Comparison of ENCODE assay signal across 22 cellular contexts in the genomic region with DNA sequence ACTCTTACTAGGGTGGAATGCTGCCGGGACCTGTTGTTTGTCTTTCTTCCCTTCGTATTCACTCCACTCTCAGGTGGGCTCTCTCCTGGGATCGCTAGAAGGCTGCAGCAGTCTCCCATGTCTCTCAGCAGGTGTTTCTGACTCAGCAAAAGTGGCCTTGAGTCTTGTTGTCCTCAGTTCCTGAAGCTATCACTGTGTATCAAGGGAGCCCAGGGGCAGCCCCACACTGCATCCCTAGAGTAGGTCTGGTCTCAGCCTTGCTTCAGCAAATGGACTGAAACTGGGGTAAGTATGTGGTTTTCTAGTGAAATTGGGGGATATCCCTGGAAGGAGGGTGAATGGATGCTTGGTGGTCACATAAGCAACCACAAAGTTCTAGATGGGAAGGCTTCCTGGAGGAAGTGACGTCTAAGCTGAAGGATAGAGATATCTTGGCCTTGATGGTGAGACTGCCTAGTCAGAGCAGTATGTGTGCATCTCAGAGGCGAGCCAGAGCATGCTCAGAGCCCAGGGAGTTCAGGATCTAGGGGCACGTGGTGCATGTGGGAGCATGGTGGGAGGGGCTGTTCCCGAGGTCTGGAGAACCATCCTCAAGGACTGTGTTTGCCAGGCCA. TPM values are rescaled to one million over a fixed set of nuclear protein-coding genes. Genes with fewer than 3 reads are reported as not detected.
DNase-seq lines count a peak whose midpoint lies in the region; ATAC-seq and TF ChIP-seq lines count a peak whose summit lies in the region.
"Had no signal": no experiment of that assay in that cellular context is flagged by ENCODE, and none has a peak within 500 bp of the region (broad histone marks: within the 10 kb centered on the region; RNA-seq: fewer than 3 reads in every experiment).

No MANE protein-coding gene starts in this region.

- H3K4me1 ChIP-seq in mammary epithelial cell (ENCODE audit: insufficient read depth, low read length): peaks cover 21% of the 10 kb centered on the region
- H3K4me1 ChIP-seq: left lung had no signal

- peaks cover 7% of the 10 kb centered on the region for H3K27me3 Mint-ChIP-seq in activated naive CD8-positive, alpha-beta T cell treated with anti-CD3 and anti-CD28 coated beads, Interleukin-2, amount 10 ng/mL, durations not matched to agents 7 days and 5 days
- H3K27me3 Mint-ChIP-seq in activated naive CD8-positive, alpha-beta T cell treated with anti-CD3 and anti-CD28 coated beads for 36 hours: peaks cover 9% of the 10 kb centered on the region
- H3K27me3 Mint-ChIP-seq in stimulated activated naive CD8-positive, alpha-beta T cell treated with anti-CD3 and anti-CD28 coated beads, Interleukin-15, amount 100 ng/mL, for 72 hours: peaks cover 27% of the 10 kb centered on the region
- H3K27me3 Mint-ChIP-seq: activated naive CD4-positive, alpha-beta T cell treated with anti-CD3 and anti-CD28 coated beads, Interleukin-2, amount 50 U/mL, for 24 hours had no signal

- peak; percentile 60 for ATAC-seq in activated naive CD8-positive, alpha-beta T cell treated with anti-CD3 and anti-CD28 coated beads, Interleukin-2, amount 10 ng/mL, durations not matched to agents 7 days and 5 days (ENCODE audit: low read depth)
- peak; percentile 92 for ATAC-seq in stimulated activated naive CD8-positive, alpha-beta T cell treated with anti-CD3 and anti-CD28 coated beads, Interleukin-15, amount 100 ng/mL, for 72 hours
- no peak for ATAC-seq in HG03045 (IDR thresholded peaks at IDR 0.05; ENCODE audit: unreplicated experiment)
- ATAC-seq: CD8-positive, alpha-beta T cell; gastrocnemius medialis; left lung; T-cell had no signal

- WGBS in mammary epithelial cell (ENCODE audit: low coverage, missing lambda C conversion rate): 59% methylated on average over 7 of the region's 7 CpGs

- H3K4me3 ChIP-seq in mammary epithelial cell (replicated peaks in 1 of 3; ENCODE audit: insufficient read depth in 1 of 3, low read depth in 2 of 3, low read length in 3 of 3): no peak overlapping the region
- H3K4me3 ChIP-seq: gastrocnemius medialis, left lung had no signal

- peaks cover 40% of the 10 kb centered on the region for H3K4me1 Mint-ChIP-seq in activated naive CD8-positive, alpha-beta T cell treated with anti-CD3 and anti-CD28 coated beads, Interleukin-2, amount 10 ng/mL, durations not matched to agents 7 days and 5 days
- H3K4me1 Mint-ChIP-seq in activated naive CD8-positive, alpha-beta T cell treated with anti-CD3 and anti-CD28 coated beads for 36 hours: peaks cover 15% of the 10 kb centered on the region
- H3K4me1 Mint-ChIP-seq in stimulated activated naive CD8-positive, alpha-beta T cell treated with anti-CD3 and anti-CD28 coated beads, Interleukin-15, amount 100 ng/mL, for 72 hours: peaks cover 18% of the 10 kb centered on the region
- H3K4me1 Mint-ChIP-seq: IgD-negative memory B cell had no signal

- TF ChIP-seq CTCF in RWPE1 (conservative IDR thresholded peaks at IDR 0.05; ENCODE audit: low read depth) (no peak), mammary epithelial cell (conservative IDR thresholded peaks at IDR 0.05 in 1 of 2, IDR thresholded peaks at IDR 0.05 in 1 of 2; ENCODE audit: extremely low read depth in 1 of 2, insufficient read depth in 1 of 2, low read depth in 1 of 2, low read length in 2 of 2) (no peak)

- peak overlapping the region; percentile 75 for H2AFZ ChIP-seq in mammary epithelial cell (ENCODE audit: low read depth, low read length)

- no peak for DNase-seq in activated naive CD8-positive, alpha-beta T cell treated with anti-CD3 and anti-CD28 coated beads, Interleukin-2, amount 10 ng/mL, durations not matched to agents 7 days and 5 days
- DNase-seq in activated naive CD8-positive, alpha-beta T cell treated with anti-CD3 and anti-CD28 coated beads for 36 hours: no peak
- no peak for DNase-seq in RWPE1 (ENCODE audit: low spot score)
- DNase-seq in mammary epithelial cell: peak; percentile 70
- DNase-seq in stimulated activated naive CD8-positive, alpha-beta T cell treated with anti-CD3 and anti-CD28 coated beads, Interleukin-15, amount 100 ng/mL, for 72 hours: peak in 1 of 2 donors; percentile 33
- DNase-seq in epidermal melanocyte (ENCODE audit: insufficient read length, low spot score): no peak
- no peak for DNase-seq in NK-92 (lab: John Stamatoyannopoulos, UW; ENCODE audit: unreplicated experiment)
- DNase-seq: activated CD8-positive, alpha-beta memory T cell treated with anti-CD3 and anti-CD28 coated beads, Interleukin-2, amount 50 U/mL, for 4 hours; CD8-positive, alpha-beta T cell; dermis blood vessel endothelial cell; gastrocnemius medialis; H7; left lung; NCI-H2029; NCI-H446; nucleus accumbens; SHP77 treated with DMSO at 0.1 percent for 48 hours; T-cell had no signal

- H3K4me3 Mint-ChIP-seq in activated naive CD8-positive, alpha-beta T cell treated with anti-CD3 and anti-CD28 coated beads, Interleukin-2, amount 10 ng/mL, durations not matched to agents 7 days and 5 days: peak overlapping the region; percentile 46
- H3K4me3 Mint-ChIP-seq in activated naive CD8-positive, alpha-beta T cell treated with anti-CD3 and anti-CD28 coated beads for 36 hours: no peak overlapping the region
- H3K4me3 Mint-ChIP-seq in stimulated activated naive CD8-positive, alpha-beta T cell treated with anti-CD3 and anti-CD28 coated beads, Interleukin-15, amount 100 ng/mL, for 72 hours: no peak overlapping the region
- H3K4me3 Mint-ChIP-seq: activated naive CD4-positive, alpha-beta T cell treated with anti-CD3 and anti-CD28 coated beads, Interleukin-2, amount 50 U/mL, for 24 hours; CD8-positive, alpha-beta T cell; IgD-negative memory B cell; T-cell had no signal

- H3K79me2 ChIP-seq in mammary epithelial cell (ENCODE audit: insufficient read depth, low read length): no peaks in the 10 kb centered on the region

- in situ Hi-C loops in mammary epithelial cell (cut with MboI; ENCODE audit: low sequenced_read_pairs in 2 of 2): no loop called here

- CTCF ChIA-PET in RWPE1 (lab: Yijun Ruan, JAX): no interaction called here
- CTCF ChIA-PET in mammary epithelial cell (lab: Charles Lee; ENCODE audit: low non-redundant PET): no interaction called here

- no peaks in the 10 kb centered on the region for H3K36me3 ChIP-seq in mammary epithelial cell (ENCODE audit: insufficient read depth, low read length)
- H3K36me3 ChIP-seq: gastrocnemius medialis, left lung had no signal

- no peaks in the 10 kb centered on the region for H4K20me1 ChIP-seq in mammary epithelial cell (ENCODE audit: insufficient read depth, low read length)

- POLR2A ChIA-PET in activated naive CD8-positive, alpha-beta T cell treated with anti-CD3 and anti-CD28 coated beads, Interleukin-2, amount 10 ng/mL, durations not matched to agents 7 days and 5 days (lab: Charles Lee): interaction anchor here (0.6 kb wide), 1 partner anchor 86 kb away, joined by 5 read pairs; no protein-coding TSS in a partner anchor
- POLR2A ChIA-PET in RWPE1 (lab: Yijun Ruan, JAX; ENCODE audit: low non-redundant PET): no interaction called here

- dilution Hi-C loops in mammary epithelial cell (cut with HindIII; ENCODE audit: low sequenced_read_pairs): no loop called here

- no peak overlapping the region for H3K9ac ChIP-seq in mammary epithelial cell (ENCODE audit: insufficient read depth, low read length)

- no peak overlapping the region for H3K4me2 ChIP-seq in mammary epithelial cell (ENCODE audit: insufficient read depth, low read depth, low read length)

- no TSS peak for BruUV-seq in mammary epithelial cell (replicated peaks; lab: Mats Ljungman, UMichigan)

- no peak overlapping the region for H3K27ac Mint-ChIP-seq in activated naive CD8-positive, alpha-beta T cell treated with anti-CD3 and anti-CD28 coated beads, Interleukin-2, amount 10 ng/mL, durations not matched to agents 7 days and 5 days
- H3K27ac Mint-ChIP-seq in activated naive CD8-positive, alpha-beta T cell treated with anti-CD3 and anti-CD28 coated beads for 36 hours: no peak overlapping the region
- H3K27ac Mint-ChIP-seq in stimulated activated naive CD8-positive, alpha-beta T cell treated with anti-CD3 and anti-CD28 coated beads, Interleukin-15, amount 100 ng/mL, for 72 hours: no peak overlapping the region
- H3K27ac Mint-ChIP-seq: activated naive CD4-positive, alpha-beta T cell treated with anti-CD3 and anti-CD28 coated beads, Interleukin-2, amount 50 U/mL, for 24 hours; CD8-positive, alpha-beta T cell; IgD-negative memory B cell; T-cell had no signal

- no peaks in the 10 kb centered on the region for H3K9me3 ChIP-seq in mammary epithelial cell (replicated peaks; ENCODE audit: insufficient read depth, low read length)
- H3K9me3 ChIP-seq: gastrocnemius medialis, left lung had no signal

- H3K27me3 ChIP-seq in mammary epithelial cell (ENCODE audit: insufficient read depth, low read length): no peaks in the 10 kb centered on the region
- H3K27me3 ChIP-seq: gastrocnemius medialis, left lung had no signal

- H3K9me3 Mint-ChIP-seq in activated naive CD8-positive, alpha-beta T cell treated with anti-CD3 and anti-CD28 coated beads, Interleukin-2, amount 10 ng/mL, durations not matched to agents 7 days and 5 days: no peaks in the 10 kb centered on the region
- H3K9me3 Mint-ChIP-seq in activated naive CD8-positive, alpha-beta T cell treated with anti-CD3 and anti-CD28 coated beads for 36 hours: no peaks in the 10 kb centered on the region
- no peaks in the 10 kb centered on the region for H3K9me3 Mint-ChIP-seq in stimulated activated naive CD8-positive, alpha-beta T cell treated with anti-CD3 and anti-CD28 coated beads, Interleukin-15, amount 100 ng/mL, for 72 hours
- H3K9me3 Mint-ChIP-seq: activated naive CD4-positive, alpha-beta T cell treated with anti-CD3 and anti-CD28 coated beads, Interleukin-2, amount 50 U/mL, for 24 hours; CD8-positive, alpha-beta T cell; T-cell had no signal

- H3K27ac ChIP-seq in RWPE1: peak overlapping the region; percentile 39
- peak overlapping the region; percentile 8 for H3K27ac ChIP-seq in mammary epithelial cell (ENCODE audit: insufficient read depth, low read depth, low read length)
- H3K27ac ChIP-seq: gastrocnemius medialis, left lung, VCaP had no signal

- intact Hi-C loops in mammary epithelial cell (cut with micrococcal nuclease): no loop called here

- no peaks in the 10 kb centered on the region for H3K36me3 Mint-ChIP-seq in activated naive CD8-positive, alpha-beta T cell treated with anti-CD3 and anti-CD28 coated beads, Interleukin-2, amount 10 ng/mL, durations not matched to agents 7 days and 5 days
- H3K36me3 Mint-ChIP-seq in activated naive CD8-positive, alpha-beta T cell treated with anti-CD3 and anti-CD28 coated beads for 36 hours: no peaks in the 10 kb centered on the region
- H3K36me3 Mint-ChIP-seq: activated naive CD4-positive, alpha-beta T cell treated with anti-CD3 and anti-CD28 coated beads, Interleukin-2, amount 50 U/mL, for 24 hours; CD8-positive, alpha-beta T cell; IgD-negative memory B cell; T-cell had no signal

RNA-seq across cellular contexts. Expression of a gene that starts 38.4 kb away (rescaled TPM):
- not detected for total RNA-seq in activated naive CD8-positive, alpha-beta T cell treated with anti-CD3 and anti-CD28 coated beads, Interleukin-2, amount 10 ng/mL, durations not matched to agents 7 days and 5 days
- total RNA-seq in activated naive CD8-positive, alpha-beta T cell treated with anti-CD3 and anti-CD28 coated beads for 36 hours: under 1 TPM; 0.12 to 0.20 TPM
- total RNA-seq in mammary epithelial cell: 1 to 10 TPM; 5.0 to 9.3 TPM
- 2.4 TPM for polyA plus RNA-seq in mammary epithelial cell
- not detected for polyA minus RNA-seq in mammary epithelial cell
- total RNA-seq: CD8-positive, alpha-beta T cell had no signal
- polyA plus RNA-seq: IgD-negative memory B cell had no signal

RNA-seq across cellular contexts. Expression of a gene that starts 41.5 kb away (rescaled TPM):
- total RNA-seq in activated naive CD8-positive, alpha-beta T cell treated with anti-CD3 and anti-CD28 coated beads, Interleukin-2, amount 10 ng/mL, durations not matched to agents 7 days and 5 days: 1 to 10 TPM; 7.1 to 8.7 TPM
- 1 to 10 TPM in 1 of 2 experiments, under 1 TPM in 1; 0.82 to 1.1 TPM for total RNA-seq in activated naive CD8-positive, alpha-beta T cell treated with anti-CD3 and anti-CD28 coated beads for 36 hours
- total RNA-seq in mammary epithelial cell: 100 to 1,000 TPM; 126 to 271 TPM
- polyA plus RNA-seq in mammary epithelial cell: 138 TPM
- 432 TPM for polyA minus RNA-seq in mammary epithelial cell
- total RNA-seq: CD8-positive, alpha-beta T cell had no signal
- polyA plus RNA-seq: IgD-negative memory B cell had no signal

Comparison
In these comparisons a context has a peak if more than half of its experiments do, and no peak if none do; other contexts are left out.
1. RNA of a gene that starts 38.4 kb away (total RNA-seq): 5.0 to 9.3 TPM in mammary epithelial cell; 0.12 to 0.20 TPM in activated naive CD8-positive, alpha-beta T cell treated with anti-CD3 and anti-CD28 coated beads for 36 hours and not detected in activated naive CD8-positive, alpha-beta T cell treated with anti-CD3 and anti-CD28 coated beads, Interleukin-2, amount 10 ng/mL, durations not matched to agents 7 days and 5 days; every median in the first group is over 4 times any median in the second.
2. RNA of a gene that starts 41.5 kb away (total RNA-seq): 126 to 271 TPM in mammary epithelial cell; 7.1 to 8.7 TPM in activated naive CD8-positive, alpha-beta T cell treated with anti-CD3 and anti-CD28 coated beads, Interleukin-2, amount 10 ng/mL, durations not matched to agents 7 days and 5 days and 0.82 to 1.1 TPM in activated naive CD8-positive, alpha-beta T cell treated with anti-CD3 and anti-CD28 coated beads for 36 hours; every median in the first group is over 10 times any median in the second.